In the genomic region with DNA sequence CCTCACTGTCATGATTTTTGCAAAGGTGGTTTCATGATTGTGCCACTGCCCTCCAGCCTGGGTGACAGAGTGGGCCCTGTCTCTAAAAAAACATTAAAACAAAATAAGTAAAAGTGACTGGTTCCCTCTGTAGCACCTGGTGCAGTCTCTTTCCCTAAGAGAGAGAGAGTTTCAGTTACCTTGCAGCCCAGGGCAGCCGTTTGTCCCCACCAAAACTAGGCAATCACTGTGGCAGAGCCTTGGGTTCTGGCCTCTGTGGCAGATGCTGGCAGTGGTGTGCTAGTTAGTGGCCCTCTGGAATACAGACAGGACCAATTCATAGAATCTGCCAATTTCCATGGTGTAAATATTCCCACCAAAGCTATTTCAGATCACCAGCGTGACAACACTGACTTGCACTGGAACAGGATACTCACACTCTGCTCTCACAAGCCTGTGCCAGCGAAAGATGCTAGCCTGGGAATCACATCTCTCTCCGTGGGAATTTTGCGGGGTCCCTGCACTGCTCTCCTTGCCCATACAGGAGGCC, we compare ENCODE assay signal across 19 cellular contexts.
DNase-seq lines count a peak whose midpoint lies in the region; ATAC-seq, FAIRE-seq and TF ChIP-seq lines count a peak whose summit lies in the region.
"Had no signal": no experiment of that assay in that cellular context is flagged by ENCODE, and none has a peak within 500 bp of the region (broad histone marks: within the 10 kb centered on the region; RNA-seq: fewer than 3 reads in every experiment).

No MANE protein-coding gene starts in this region.

- TF ChIP-seq CTCF in GM23338 (conservative IDR thresholded peaks at IDR 0.05; ENCODE audit: low read depth in 2 of 2), result no peak
- no peak for TF ChIP-seq CTCF in HEK293 (tag by site-specific recombination; IDR thresholded peaks at IDR 0.05)
- no peak for TF ChIP-seq CTCF in H1 (IDR thresholded peaks at IDR 0.05; ENCODE audit: control extremely low read depth in 1 of 3, insufficient read depth in 1 of 3, low read depth in 1 of 3, low read length in 3 of 3)
- no peak for TF ChIP-seq CTCF in adrenal gland (IDR thresholded peaks at IDR 0.05)

- H3K4me3 ChIP-seq in GM23338 (no peak overlapping the region), HEK293 (ENCODE audit: low read depth, low read length) (no peak overlapping the region), H1 (ENCODE audit: extremely low read depth in 1 of 4, insufficient read depth in 2 of 4, low read depth in 3 of 4, low read length in 4 of 4) (no peak overlapping the region), mesendoderm (ENCODE audit: low read length) (no peak overlapping the region), adrenal gland (no peak overlapping the region)

- ATAC-seq in GM23338, result no peak
- no peak for ATAC-seq in GM21367 (IDR thresholded peaks at IDR 0.05; ENCODE audit: unreplicated experiment)

- H4K20me1 ChIP-seq in GM23338 (replicated peaks; ENCODE audit: insufficient read depth) (no peaks in the 10 kb centered on the region), H1 (replicated peaks in 1 of 2; ENCODE audit: control insufficient read depth in 1 of 2, insufficient read depth in 2 of 2, low read length in 2 of 2) (no peaks in the 10 kb centered on the region)

- intact Hi-C loops in adrenal gland (cut with DNase I), result no loop called here

- H3K36me3 ChIP-seq in GM23338 (ENCODE audit: insufficient read depth) (no peaks in the 10 kb centered on the region), HEK293 (ENCODE audit: control insufficient read depth in 2 of 2, insufficient read depth in 1 of 2, low read length in 2 of 2) (no peaks in the 10 kb centered on the region), H1 (ENCODE audit: control insufficient read depth in 2 of 4, insufficient read depth in 4 of 4, low read length in 3 of 4) (peaks cover 0 to 4% (median 0%) of the 10 kb centered on the region in 4 experiments; a peak in 2 of 8 replicates), mesendoderm (ENCODE audit: control insufficient read depth, insufficient read depth, low read length) (no peaks in the 10 kb centered on the region), adrenal gland (replicated peaks in 1 of 2) (no peaks in the 10 kb centered on the region)

- H2BK15ac ChIP-seq in H1 (ENCODE audit: low read length) (peak overlapping the region; percentile 20; the same call in 1 of the 2 replicates), mesendoderm (replicated peaks; ENCODE audit: low read depth) (no peak overlapping the region)

- H3K27me3 ChIP-seq in GM23338 (ENCODE audit: insufficient read depth), result no peaks in the 10 kb centered on the region
- H3K27me3 ChIP-seq in H1 (replicated peaks in 1 of 4; ENCODE audit: control insufficient read depth in 3 of 4, extremely low read depth in 1 of 4, insufficient read depth in 3 of 4, low read length in 3 of 4), result peaks cover 0 to 2% (median 0%) of the 10 kb centered on the region in 4 experiments; a peak in 1 of 7 replicates
- H3K27me3 ChIP-seq in mesendoderm (ENCODE audit: insufficient read depth, low read length, poor library complexity), result no peaks in the 10 kb centered on the region
- H3K27me3 ChIP-seq in adrenal gland, result no peaks in the 10 kb centered on the region

- 0 out of 2 replicates have a peak overlapping the region, but pooled peaks have one; percentile 35 for H2BK20ac ChIP-seq in H1 (ENCODE audit: low read length)

- 0 out of 2 replicates have a peak, but pooled peaks cover 7% of the 10 kb centered on the region for H3K9me2 ChIP-seq in GM23338 (ENCODE audit: insufficient read depth)

- H3K4me2 ChIP-seq in GM23338 (no peak overlapping the region), H1 (ENCODE audit: insufficient read depth in 1 of 2, low read depth in 2 of 2, low read length in 2 of 2) (no peak overlapping the region), mesendoderm (ENCODE audit: low read length) (no peak overlapping the region)

- H3K79me2 ChIP-seq in GM23338 (replicated peaks; ENCODE audit: insufficient read depth), result peaks cover 28% of the 10 kb centered on the region
- H3K79me2 ChIP-seq in H1 (ENCODE audit: control insufficient read depth in 1 of 2, insufficient read depth in 2 of 2, low read length in 2 of 2), result peaks cover 0 to 31% of the 10 kb centered on the region in 2 experiments; a peak in 2 of 4 replicates
- peaks cover 4% of the 10 kb centered on the region for H3K79me2 ChIP-seq in mesendoderm (ENCODE audit: control insufficient read depth, insufficient read depth, low read length)

- FAIRE-seq in H1 (lab: Jason Lieb, UNC), result no peak
- FAIRE-seq: G401.6, GM12892 had no signal

- peaks cover 18% of the 10 kb centered on the region for H3K36me3 Mint-ChIP-seq in GM23338 (ENCODE audit: low read depth)
- H3K36me3 Mint-ChIP-seq: CD4-positive, alpha-beta memory T cell had no signal

- H3K9me3 ChIP-seq in HEK293 (ENCODE audit: control insufficient read depth, insufficient read depth, low read depth, low read length) (no peaks in the 10 kb centered on the region), H1 (ENCODE audit: insufficient read depth in 2 of 2, low read depth in 1 of 2, low read length in 1 of 2) (no peaks in the 10 kb centered on the region), adrenal gland (replicated peaks in 1 of 3) (no peaks in the 10 kb centered on the region)

- peaks cover 13% of the 10 kb centered on the region for H3F3A ChIP-seq in GM23338 (replicated peaks; ENCODE audit: low read depth)

- H3K14ac ChIP-seq in H1 (ENCODE audit: insufficient read length), result no peak overlapping the region

- no peak overlapping the region for H4K8ac ChIP-seq in H1 (ENCODE audit: extremely low read depth, insufficient read depth, low read length)
- H4K8ac ChIP-seq in mesendoderm (ENCODE audit: low read depth, low read length), result no peak overlapping the region

- TF ChIP-seq EP300 in H1 (IDR thresholded peaks at IDR 0.05; ENCODE audit: borderline replicate concordance in 1 of 2, low read depth in 2 of 2, low read length in 2 of 2), result no peak

- peak overlapping the region; percentile 53; the same call in 1 of the 2 replicates for H3K27ac Mint-ChIP-seq in GM23338
- H3K27ac Mint-ChIP-seq: CD4-positive, alpha-beta memory T cell had no signal

- CTCF ChIA-PET in HEK293 (lab: Yijun Ruan, JAX) (no interaction called here), H1 (lab: Charles Lee; ENCODE audit: partially characterized antibody) (no interaction called here)

- peaks cover 4% of the 10 kb centered on the region; the same call in 2 of the 3 replicates for H3K9me3 Mint-ChIP-seq in GM23338
- H3K9me3 Mint-ChIP-seq: CD4-positive, alpha-beta memory T cell had no signal

- peaks cover 29% of the 10 kb centered on the region for H3K27me3 Mint-ChIP-seq in GM23338 (ENCODE audit: insufficient read depth, low read depth, poor library complexity)

- H3K4ac ChIP-seq in H1 (replicated peaks; ENCODE audit: insufficient read length, low read depth, low read length) (peak overlapping the region; percentile 59), mesendoderm (ENCODE audit: low read depth, low read length) (no peak overlapping the region)

- H3K23ac ChIP-seq in H1 (ENCODE audit: insufficient read length) (no peak overlapping the region), mesendoderm (ENCODE audit: low read length) (no peak overlapping the region)

- H3K79me1 ChIP-seq in H1 (ENCODE audit: low read depth, low read length) (peaks cover 5% of the 10 kb centered on the region; the same call in 1 of the 2 replicates), mesendoderm (ENCODE audit: low read length) (peaks cover 2% of the 10 kb centered on the region)

- no peak for TF ChIP-seq RAD21 in H1 (IDR thresholded peaks at IDR 0.05 in 1 of 2, conservative IDR thresholded peaks at IDR 0.05 in 1 of 2; ENCODE audit: low read depth in 2 of 2, low read length in 2 of 2)

- no peak overlapping the region for H3K56ac ChIP-seq in H1 (replicated peaks; ENCODE audit: insufficient read length, low read depth, low read length)
- peak overlapping the region; percentile 67 for H3K56ac ChIP-seq in mesendoderm (ENCODE audit: low read length)

- no peak overlapping the region for H3K9ac ChIP-seq in H1 (replicated peaks in 1 of 4; ENCODE audit: extremely low read depth in 1 of 4, low read depth in 3 of 4, low read length in 3 of 4)
- no peak overlapping the region for H3K9ac ChIP-seq in mesendoderm (ENCODE audit: low read length)

- peak overlapping the region; percentile 40; the same call in 1 of the 2 replicates for H2BK5ac ChIP-seq in H1 (ENCODE audit: low read depth, low read length)
- H2BK5ac ChIP-seq in mesendoderm (ENCODE audit: low read length), result peak overlapping the region; percentile 43

- no peak overlapping the region for H3K27ac ChIP-seq in GM23338 (ENCODE audit: low read depth)
- no peak overlapping the region for H3K27ac ChIP-seq in HEK293 (ENCODE audit: extremely low read depth, low read depth, low read length)
- no peak overlapping the region for H3K27ac ChIP-seq in H1 (ENCODE audit: low read depth, low read length)
- H3K27ac ChIP-seq in mesendoderm (ENCODE audit: low read depth, low read length), result no peak overlapping the region
- no peak overlapping the region for H3K27ac ChIP-seq in adrenal gland

- H3K23me2 ChIP-seq in H1 (ENCODE audit: low read depth, low read length), result peaks cover 9% of the 10 kb centered on the region

- H3K18ac ChIP-seq in H1 (ENCODE audit: extremely low read depth, low read length), result no peak overlapping the region
- peak overlapping the region; percentile 7 for H3K18ac ChIP-seq in mesendoderm (ENCODE audit: low read length)

- peak overlapping the region; percentile 71 for H2BK120ac ChIP-seq in H1 (replicated peaks; ENCODE audit: low read depth, low read length)
- H2BK120ac ChIP-seq in mesendoderm (ENCODE audit: low read depth, low read length), result no peak overlapping the region

- H2BK12ac ChIP-seq in H1 (ENCODE audit: low read depth, low read length), result peak overlapping the region; percentile 91

- DNase-seq in GM23338 (ENCODE audit: low spot score) (no peak), H1 (ENCODE audit: low read depth in 1 of 2, low spot score in 2 of 2) (no peak), mesendoderm (no peak), kidney tubule cell (ENCODE audit: low spot score) (no peak), DMS79 (lab: John Stamatoyannopoulos, UW) (no peak), adrenal gland (no peak)
- DNase-seq: C1 segment of cervical spinal cord; Calu3; CD4-positive, alpha-beta memory T cell; COR-L47; DMS53; DND-41; GOT3; H7; HCEC 1CT had no signal

- H4K5ac ChIP-seq in H1 (ENCODE audit: insufficient read length, low read depth, low read length) (no peak overlapping the region), mesendoderm (ENCODE audit: low read length) (peak overlapping the region; percentile 41)

- peak overlapping the region; percentile 44 for H4K91ac ChIP-seq in H1 (replicated peaks; ENCODE audit: insufficient read length, low read length)

- H2AFZ ChIP-seq in GM23338 (no peak overlapping the region), H1 (ENCODE audit: low read length) (no peak overlapping the region)

- H3K4me1 ChIP-seq in GM23338 (ENCODE audit: insufficient read depth), result peaks cover 49% of the 10 kb centered on the region
- H3K4me1 ChIP-seq in HEK293 (ENCODE audit: control insufficient read depth, insufficient read depth, low read length), result no peaks in the 10 kb centered on the region
- H3K4me1 ChIP-seq in H1 (replicated peaks in 1 of 4; ENCODE audit: control insufficient read depth in 3 of 4, insufficient read depth in 4 of 4, low read length in 3 of 4), result peaks cover 13 to 29% (median 21%) of the 10 kb centered on the region in 4 experiments
- peaks cover 27% of the 10 kb centered on the region for H3K4me1 ChIP-seq in mesendoderm (ENCODE audit: control insufficient read depth, low read depth, low read length)
- no peaks in the 10 kb centered on the region for H3K4me1 ChIP-seq in adrenal gland (replicated peaks in 1 of 2)

- TF ChIP-seq POLR2A in H1 (IDR thresholded peaks at IDR 0.05; ENCODE audit: control extremely low read depth in 1 of 2, low read depth in 2 of 2, low read length in 2 of 2) (no peak), adrenal gland (IDR thresholded peaks at IDR 0.05) (no peak)

- H2AK5ac ChIP-seq in H1 (ENCODE audit: low read depth, low read length) (peak overlapping the region; percentile 60; the same call in 1 of the 2 replicates), mesendoderm (ENCODE audit: low read length) (peak overlapping the region; percentile 54)

- H3K4me1 Mint-ChIP-seq in GM23338, result peaks cover 72% of the 10 kb centered on the region

- H3K4me3 Mint-ChIP-seq in GM23338, result no peak overlapping the region; the same call in 2 of the 3 replicates
- H3K4me3 Mint-ChIP-seq: CD4-positive, alpha-beta memory T cell had no signal

- 84% methylated on average over 5 of the region's 5 CpGs; no CpG with 5 or more reads in 1 of the 2 experiments for WGBS in H1 (ENCODE audit: extremely low coverage in 1 of 2, insufficient coverage in 1 of 2, insufficient read length in 1 of 2, insufficient replicate concordance in 2 of 2, low coverage in 1 of 2, low lambda C conversion rate in 2 of 2, missing lambda C conversion rate in 1 of 2), 2 experiments
- no CpG with 5 or more reads among the region's 5 CpGs for WGBS in mesendoderm (ENCODE audit: extremely low coverage, insufficient coverage, low lambda C conversion rate)
- WGBS in adrenal gland, 4 donors, result 90 to 98% (median 92%) methylated on average over 4 to 5 of the region's 5 CpGs

- POLR2A ChIA-PET in HEK293 (lab: Yijun Ruan, JAX), result no interaction called here
- POLR2A ChIA-PET in H1 (lab: Charles Lee; ENCODE audit: partially characterized antibody), result interaction anchor here (0.7 to 6.5 kb wide), 10 partner anchors 9 to 47 kb away, joined by 3 to 65 read pairs (median 6); no protein-coding TSS in a partner anchor
